In genomic region chr2:163347982-163348842, GRCh38 we compare ENCODE assay signal across 8 cellular contexts.
A peak's percentile ranks its signal among the peaks of the same experiment; 100 is the strongest.
DNase-seq lines count a peak whose midpoint lies in the region; ATAC-seq and TF ChIP-seq lines count a peak whose summit lies in the region.

No MANE protein-coding gene starts in this region.

- H2BK20ac ChIP-seq in IMR-90 (ENCODE audit: low read depth, low read length): peak overlapping the region; percentile 83

- peak overlapping the region; percentile 73; the same call in 1 of the 2 replicates for H3K56ac ChIP-seq in IMR-90 (ENCODE audit: extremely low read depth, insufficient read depth, low read length)

- H3K14ac ChIP-seq in IMR-90 (replicated peaks; ENCODE audit: low read depth, low read length): peak overlapping the region; percentile 59

- peak overlapping the region; percentile 27 for H3K18ac ChIP-seq in IMR-90 (ENCODE audit: low read depth, low read length)

- 9% methylated on average over 21 of the region's 46 CpGs; no CpG with 5 or more reads in 1 of the 2 experiments for WGBS in IMR-90 (ENCODE audit: extremely low coverage in 2 of 2, insufficient read length in 1 of 2), 2 experiments

- H3K9me3 ChIP-seq in IMR-90 (ENCODE audit: control insufficient read depth, insufficient read depth, low read length): no peaks in the 10 kb centered on the region

- H3K27me3 Mint-ChIP-seq in dendritic cell treated with granulocyte-macrophage colony-stimulating factor and Interleukin-4, amounts not matched to agents 40 ng/mL and 50 ng/mL, for 4 days: no peaks in the 10 kb centered on the region
- no peaks in the 10 kb centered on the region for H3K27me3 Mint-ChIP-seq in stimulated activated memory B cell treated with anti-CD40 and anti-IgM and Interleukin-4, amounts not matched to agents 10 μg/mL and 1 μg/mL and 100 μg/mL, for 72 hours

- no peaks in the 10 kb centered on the region for H3K36me3 Mint-ChIP-seq in dendritic cell treated with granulocyte-macrophage colony-stimulating factor and Interleukin-4, amounts not matched to agents 40 ng/mL and 50 ng/mL, for 4 days (ENCODE audit: low read depth)
- H3K36me3 Mint-ChIP-seq in stimulated activated memory B cell treated with anti-CD40 and anti-IgM and Interleukin-4, amounts not matched to agents 10 μg/mL and 1 μg/mL and 100 μg/mL, for 72 hours: no peaks in the 10 kb centered on the region

- in situ Hi-C loops in IMR-90 (cut with MboI; ENCODE audit: low sequenced_read_pairs): no loop called here

- dilution Hi-C loops in IMR-90 (cut with HindIII; ENCODE audit: low sequenced_read_pairs, unreplicated experiment): no loop called here

- H3K27ac Mint-ChIP-seq in dendritic cell treated with granulocyte-macrophage colony-stimulating factor and Interleukin-4, amounts not matched to agents 40 ng/mL and 50 ng/mL, for 4 days: peak overlapping the region; percentile 88
- H3K27ac Mint-ChIP-seq in stimulated activated memory B cell treated with anti-CD40 and anti-IgM and Interleukin-4, amounts not matched to agents 10 μg/mL and 1 μg/mL and 100 μg/mL, for 72 hours: no peak overlapping the region

- intact Hi-C loops in IMR-90 (cut with micrococcal nuclease) (loop anchor here (1.0 to 10.0 kb wide), 9 partner anchors 124 to 1369 kb away; partner anchors contain the start of gene FIGN), left colon (cut with DNase I, micrococcal nuclease) (no loop called here)
- intact Hi-C loops in dendritic cell treated with granulocyte-macrophage colony-stimulating factor and Interleukin-4, amounts not matched to agents 40 ng/mL and 50 ng/mL, for 4 days (cut with micrococcal nuclease): loop anchor here (5.0 kb wide), 1 partner anchor 714 kb away; no protein-coding TSS in a partner anchor

- H2BK120ac ChIP-seq in IMR-90 (ENCODE audit: low read depth, low read length): peak overlapping the region; percentile 53

- H4K5ac ChIP-seq in IMR-90 (ENCODE audit: low read depth, low read length): peak overlapping the region; percentile 45

- peak; percentile 48; the same call in 1 of the 2 replicates for TF ChIP-seq POLR2A in IMR-90 (IDR thresholded peaks at IDR 0.05; ENCODE audit: low read depth, low read length)

- H3K9me1 ChIP-seq in IMR-90 (ENCODE audit: insufficient read depth, low read length): no peaks in the 10 kb centered on the region

- H2BK15ac ChIP-seq in IMR-90 (ENCODE audit: low read depth, low read length): peak overlapping the region; percentile 54; the same call in 1 of the 3 replicates

- no peaks in the 10 kb centered on the region for H3K9me3 Mint-ChIP-seq in dendritic cell treated with granulocyte-macrophage colony-stimulating factor and Interleukin-4, amounts not matched to agents 40 ng/mL and 50 ng/mL, for 4 days
- H3K9me3 Mint-ChIP-seq in stimulated activated memory B cell treated with anti-CD40 and anti-IgM and Interleukin-4, amounts not matched to agents 10 μg/mL and 1 μg/mL and 100 μg/mL, for 72 hours: no peaks in the 10 kb centered on the region

- H3K4me3 ChIP-seq in IMR-90 (ENCODE audit: insufficient read depth, low read depth, low read length): peak overlapping the region; percentile 23

- H2AK9ac ChIP-seq in IMR-90 (replicated peaks; ENCODE audit: low read depth, low read length, poor library complexity): peak overlapping the region; percentile 67

- H4K8ac ChIP-seq in IMR-90 (ENCODE audit: low read depth in 2 of 2, low read length in 2 of 2): peak overlapping the region; percentile 82 to 85

- peak overlapping the region; percentile 81 for H3K27ac ChIP-seq in IMR-90 (ENCODE audit: insufficient read depth, low read length)

- peak; percentile 24 for DNase-seq in AG09319 (ENCODE audit: extremely low read depth, low read depth)
- peak; percentile 87 for DNase-seq in IMR-90
- peak; percentile 36 to 44 for DNase-seq in left colon
- DNase-seq in NCI-H82 treated with DMSO at 0.1 percent for 48 hours (lab: John Stamatoyannopoulos, UW; ENCODE audit: unreplicated experiment): no peak
- DNase-seq in activated effector memory CD4-positive, alpha-beta T cell treated with Interleukin-2 at 50 U/mL for 16 hours: no peak

- no peak for TF ChIP-seq RAD21 in IMR-90 (IDR thresholded peaks at IDR 0.05; ENCODE audit: low read length)

- peak overlapping the region; percentile 89 for H4K91ac ChIP-seq in IMR-90 (ENCODE audit: insufficient read depth, low read depth, low read length)

- H3K4me3 Mint-ChIP-seq in dendritic cell treated with granulocyte-macrophage colony-stimulating factor and Interleukin-4, amounts not matched to agents 40 ng/mL and 50 ng/mL, for 4 days: peak overlapping the region; percentile 59
- peak overlapping the region; percentile 13 for H3K4me3 Mint-ChIP-seq in stimulated activated memory B cell treated with anti-CD40 and anti-IgM and Interleukin-4, amounts not matched to agents 10 μg/mL and 1 μg/mL and 100 μg/mL, for 72 hours

- H3K23ac ChIP-seq in IMR-90 (ENCODE audit: low read depth, low read length): peak overlapping the region; percentile 69

- H3K36me3 ChIP-seq in IMR-90 (ENCODE audit: control insufficient read depth, insufficient read depth, low read length): no peaks in the 10 kb centered on the region

- peaks cover 20% of the 10 kb centered on the region for H3K4me1 Mint-ChIP-seq in dendritic cell treated with granulocyte-macrophage colony-stimulating factor and Interleukin-4, amounts not matched to agents 40 ng/mL and 50 ng/mL, for 4 days (ENCODE audit: low read depth)
- H3K4me1 Mint-ChIP-seq in stimulated activated memory B cell treated with anti-CD40 and anti-IgM and Interleukin-4, amounts not matched to agents 10 μg/mL and 1 μg/mL and 100 μg/mL, for 72 hours: peaks cover 6% of the 10 kb centered on the region

- peak overlapping the region; percentile 56 for H2BK5ac ChIP-seq in IMR-90 (ENCODE audit: low read depth, low read length, poor library complexity, severe bottlenecking)

- no peaks in the 10 kb centered on the region for H4K20me1 ChIP-seq in IMR-90 (ENCODE audit: insufficient read depth, low read length)

- no peaks in the 10 kb centered on the region for H3K27me3 ChIP-seq in IMR-90 (ENCODE audit: control insufficient read depth, insufficient read depth, low read length)

- H3K4me2 ChIP-seq in IMR-90 (ENCODE audit: low read depth, low read length): peak overlapping the region; percentile 70

- BruUV-seq in IMR-90 (replicated peaks; lab: Mats Ljungman, UMichigan): no TSS peak

- H3K9ac ChIP-seq in IMR-90 (ENCODE audit: low read depth, low read length): peak overlapping the region; percentile 60

- peak overlapping the region; percentile 89 for H3K4ac ChIP-seq in IMR-90 (ENCODE audit: low read depth, low read length)

- POLR2A ChIA-PET in IMR-90 (lab: Charles Lee; ENCODE audit: unreplicated experiment): interaction anchor here (0.6 to 1.4 kb wide), 4 partner anchors 156 to 387 kb away, joined by 3 to 4 read pairs (median 3); partner anchors contain the start of gene FIGN

- H3K4me1 ChIP-seq in IMR-90 (ENCODE audit: control insufficient read depth, insufficient read depth, low read length): peaks cover 9% of the 10 kb centered on the region

- H3K79me1 ChIP-seq in IMR-90 (ENCODE audit: low read depth in 1 of 2, low read length in 2 of 2): no peaks in the 10 kb centered on the region

- CTCF ChIA-PET in IMR-90 (lab: Yijun Ruan, JAX): interaction anchor here (1.0 to 1.2 kb wide), 3 partner anchors 156 to 1091 kb away, joined by 3 to 4 read pairs (median 3); no protein-coding TSS in a partner anchor

- H2AK5ac ChIP-seq in IMR-90 (ENCODE audit: low read depth, low read length): peak overlapping the region; percentile 52; the same call in 1 of the 2 replicates

- TF ChIP-seq CTCF in AG09319 (IDR thresholded peaks at IDR 0.05; ENCODE audit: low read depth, low read length) (no peak), IMR-90 (conservative IDR thresholded peaks at IDR 0.05; ENCODE audit: low read depth, low read length) (no peak)

- peak; percentile 95 for ATAC-seq in IMR-90 (ENCODE audit: low read depth)
- peak; percentile 70 for ATAC-seq in left colon
- peak; percentile 31 for ATAC-seq in stimulated activated memory B cell treated with anti-CD40 and anti-IgM and Interleukin-4, amounts not matched to agents 10 μg/mL and 1 μg/mL and 100 μg/mL, for 72 hours
- no peak for ATAC-seq in GM21447 (IDR thresholded peaks at IDR 0.05; ENCODE audit: unreplicated experiment)

- H2AFZ ChIP-seq in IMR-90 (replicated peaks; ENCODE audit: low read length, poor library complexity): peak overlapping the region; percentile 85

TF ChIP-seq in IMR-90, 13 proteins besides CTCF, POLR2A, EP300 and RAD21:
- no peak for TF ChIP-seq SMC3 (IDR thresholded peaks at IDR 0.05; ENCODE audit: low read depth, low read length)
- no peak for TF ChIP-seq RFX5 (IDR thresholded peaks at IDR 0.05; ENCODE audit: low read depth, low read length)
- TF ChIP-seq CEBPB (IDR thresholded peaks at IDR 0.05; ENCODE audit: low read depth, low read length): peak; percentile 65
- no peak for TF ChIP-seq MXI1 (IDR thresholded peaks at IDR 0.05; ENCODE audit: borderline replicate concordance, low read depth, low read length)
- peak; percentile 61 for TF ChIP-seq MAFK (IDR thresholded peaks at IDR 0.05; ENCODE audit: low read depth, low read length)
- no peak for TF ChIP-seq RCOR1 (IDR thresholded peaks at IDR 0.05; ENCODE audit: insufficient replicate concordance, low read length)
- TF ChIP-seq MAZ (IDR thresholded peaks at IDR 0.05; ENCODE audit: borderline replicate concordance, low read depth, low read length): peak; percentile 93
- TF ChIP-seq USF2 (IDR thresholded peaks at IDR 0.05; ENCODE audit: low read depth, low read length): peak; percentile 91
- no peak for TF ChIP-seq NFE2L2 (IDR thresholded peaks at IDR 0.05; ENCODE audit: low read depth, low read length)
- peak; percentile 67; the same call in 1 of the 2 replicates for TF ChIP-seq BHLHE40 (IDR thresholded peaks at IDR 0.05; ENCODE audit: low read depth, low read length)
- no peak for TF ChIP-seq FOS (IDR thresholded peaks at IDR 0.05; ENCODE audit: low read depth, low read length)

Comparison
In these comparisons a context has a peak if more than half of its experiments do, and no peak if none do; other contexts are left out.
1. DNase-seq: peak in AG09319 (single experiment), IMR-90 (single experiment) and left colon (2 of 2); none in NCI-H82 treated with DMSO at 0.1 percent for 48 hours (single experiment) and activated effector memory CD4-positive, alpha-beta T cell treated with Interleukin-2 at 50 U/mL for 16 hours (single experiment).
2. intact Hi-C loops: an anchor here in IMR-90 (1.0 to 10.0 kb wide) and dendritic cell treated with granulocyte-macrophage colony-stimulating factor and Interleukin-4, amounts not matched to agents 40 ng/mL and 50 ng/mL, for 4 days (5.0 kb wide); none called in left colon.